Comparison of ENCODE assay signal across 24 cellular contexts in the genomic region with DNA sequence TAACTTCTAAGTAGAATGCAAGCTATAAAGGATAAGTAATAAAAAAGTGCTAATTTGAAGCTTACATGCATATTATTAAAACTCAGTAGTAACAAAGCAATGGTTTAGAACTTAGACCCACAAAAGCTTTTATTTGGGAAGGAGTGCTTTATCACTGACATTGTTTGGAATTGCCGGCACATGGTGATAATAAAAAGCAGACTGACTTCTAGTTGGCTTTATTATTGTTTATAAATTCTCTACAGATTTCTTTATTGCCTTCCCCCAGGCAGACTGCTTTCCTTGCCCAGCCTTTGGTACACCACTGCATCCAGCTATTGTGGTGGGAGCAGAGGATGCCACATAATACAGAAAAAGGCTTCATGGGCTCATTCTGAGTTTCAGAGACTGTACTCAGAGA.
DNase-seq lines count a peak whose midpoint lies in the region; ATAC-seq, FAIRE-seq and TF ChIP-seq lines count a peak whose summit lies in the region.
"Had no signal": no experiment of that assay in that cellular context is flagged by ENCODE, and none has a peak within 500 bp of the region (broad histone marks: within the 10 kb centered on the region; RNA-seq: fewer than 3 reads in every experiment).

No MANE protein-coding gene starts in this region.

- H3K27me3 ChIP-seq in BLaER1 (no peaks in the 10 kb centered on the region; the same call in 1 of the 2 replicates), sigmoid colon (no peaks in the 10 kb centered on the region), pancreas (no peaks in the 10 kb centered on the region)

- intact Hi-C loops in sigmoid colon (cut with DNase I) (no loop called here), pancreas (cut with DNase I) (no loop called here)
- intact Hi-C loops in activated CD4-positive, alpha-beta T cell treated with anti-CD3 and anti-CD28 coated beads for 36 hours (cut with DNase I, micrococcal nuclease) = no loop called here

- FAIRE-seq in endometrium (lab: Jason Lieb, UNC) = peak; percentile 95
- FAIRE-seq in pancreas (lab: Jason Lieb, UNC) = no peak
- FAIRE-seq: A549, D721Med, GM12878, GM18507, H1 had no signal

- H3K9me3 ChIP-seq in BLaER1 (no peaks in the 10 kb centered on the region), sigmoid colon (no peaks in the 10 kb centered on the region), pancreas (no peaks in the 10 kb centered on the region)
- H3K9me3 ChIP-seq: A549 had no signal

- CTCF ChIA-PET in activated CD4-positive, alpha-beta T cell treated with anti-CD3 and anti-CD28 coated beads for 36 hours (lab: Charles Lee) = interaction anchor here (0.7 kb wide), 1 partner anchor 155 kb away, joined by 4 read pairs; no protein-coding TSS in a partner anchor

- peak overlapping the region; percentile 23 for H3K4me2 ChIP-seq in BLaER1
- H3K4me2 ChIP-seq: A549 had no signal

- POLR2A ChIA-PET in activated CD4-positive, alpha-beta T cell treated with anti-CD3 and anti-CD28 coated beads for 36 hours (lab: Charles Lee) = no interaction called here

- no peak overlapping the region for H3K9ac ChIP-seq in BLaER1
- H3K9ac ChIP-seq: GM23248 had no signal

- H3K36me3 Mint-ChIP-seq in activated CD4-positive, alpha-beta T cell treated with anti-CD3 and anti-CD28 coated beads for 36 hours (ENCODE audit: low read depth) = no peaks in the 10 kb centered on the region
- H3K36me3 Mint-ChIP-seq: CD4-positive, CD25-positive, alpha-beta regulatory T cell; CD8-positive, alpha-beta T cell had no signal

- H3K4me3 Mint-ChIP-seq in activated CD4-positive, alpha-beta T cell treated with anti-CD3 and anti-CD28 coated beads for 36 hours = no peak overlapping the region
- H3K4me3 Mint-ChIP-seq: CD4-positive, CD25-positive, alpha-beta regulatory T cell; CD8-positive, alpha-beta T cell had no signal

- H3K4me3 ChIP-seq in BLaER1 (no peak overlapping the region), fibroblast of villous mesenchyme (ENCODE audit: low read depth, low read length) (no peak overlapping the region), sigmoid colon (no peak overlapping the region), pancreas (no peak overlapping the region)
- H3K4me3 ChIP-seq: A549, GM12878, GM23248 had no signal

- H3K27ac ChIP-seq in BLaER1 (no peak overlapping the region), sigmoid colon (peak overlapping the region in 3 of 4 donors; percentile 12 to 46 (median 14)), pancreas (no peak overlapping the region)
- H3K27ac ChIP-seq: A549, C4-2B, GM23248 had no signal

- H3K36me3 ChIP-seq in BLaER1 = no peaks in the 10 kb centered on the region
- H3K36me3 ChIP-seq in sigmoid colon = no peaks in the 10 kb centered on the region
- H3K36me3 ChIP-seq in pancreas = no peaks in the 10 kb centered on the region

- H3K27ac Mint-ChIP-seq in activated CD4-positive, alpha-beta T cell treated with anti-CD3 and anti-CD28 coated beads for 36 hours = no peak overlapping the region
- H3K27ac Mint-ChIP-seq: CD4-positive, CD25-positive, alpha-beta regulatory T cell; CD8-positive, alpha-beta T cell had no signal

- H3K4me1 ChIP-seq in BLaER1 (peaks cover 10% of the 10 kb centered on the region), sigmoid colon (peaks cover 0 to 59% (median 54%) of the 10 kb centered on the region in 4 donors), pancreas (peaks cover 0 to 5% (median 3%) of the 10 kb centered on the region in 3 donors)

- WGBS in sigmoid colon, 2 donors = 12 to 39% methylated on average over 1 of the region's 1 CpG
- WGBS in pancreas, 2 donors = 11 to 25% methylated on average over 1 of the region's 1 CpG

- no peak for TF ChIP-seq CTCF in fibroblast of villous mesenchyme (IDR thresholded peaks at IDR 0.05; ENCODE audit: insufficient read depth, low read depth, low read length)
- TF ChIP-seq CTCF in sigmoid colon (IDR thresholded peaks at IDR 0.05) = no peak
- TF ChIP-seq CTCF in pancreas (IDR thresholded peaks at IDR 0.05) = no peak

- no peak for TF ChIP-seq POLR2A in sigmoid colon (IDR thresholded peaks at IDR 0.05)

- no peaks in the 10 kb centered on the region for H4K20me1 ChIP-seq in BLaER1

- no peaks in the 10 kb centered on the region for H3K4me1 Mint-ChIP-seq in activated CD4-positive, alpha-beta T cell treated with anti-CD3 and anti-CD28 coated beads for 36 hours

- TF ChIP-seq EP300 in sigmoid colon (IDR thresholded peaks at IDR 0.05) = no peak

- ATAC-seq in pancreas = no peak
- ATAC-seq in activated CD4-positive, alpha-beta T cell treated with anti-CD3 and anti-CD28 coated beads for 36 hours = no peak
- ATAC-seq: A549; CD8-positive, alpha-beta T cell; GM12878 had no signal

- peaks cover 12% of the 10 kb centered on the region for H3K27me3 Mint-ChIP-seq in activated CD4-positive, alpha-beta T cell treated with anti-CD3 and anti-CD28 coated beads for 36 hours

- DNase-seq in fibroblast of villous mesenchyme (ENCODE audit: low read depth) = peak; percentile 49
- no peak for DNase-seq in sigmoid colon
- no peak for DNase-seq in pancreas
- no peak for DNase-seq in retina
- DNase-seq in activated CD4-positive, alpha-beta T cell treated with anti-CD3 and anti-CD28 coated beads for 36 hours = no peak
- DNase-seq: 8988T; ACHN; CD4-positive, CD25-positive, alpha-beta regulatory T cell; CD8-positive, alpha-beta T cell; DMS 273 treated with DMSO at 0.1 percent for 48 hours; DMS79; EL; GDM1; GM23248; H7; HCEC 1CT had no signal

- no peaks in the 10 kb centered on the region for H3K9me3 Mint-ChIP-seq in activated CD4-positive, alpha-beta T cell treated with anti-CD3 and anti-CD28 coated beads for 36 hours (ENCODE audit: low read depth)
- H3K9me3 Mint-ChIP-seq: CD4-positive, CD25-positive, alpha-beta regulatory T cell; CD8-positive, alpha-beta T cell had no signal

Comparison
In these comparisons a context has a peak if more than half of its experiments do, and no peak if none do; other contexts are left out.
1. H3K27ac ChIP-seq: peak in sigmoid colon (3 of 4); none in BLaER1 (single experiment) and pancreas (0 of 4).